In genomic region chr7:115793958-115794702, GRCh38 we compare ENCODE assay signal across 9 cellular contexts.
"Had no signal": no experiment of that assay in that cellular context is flagged by ENCODE, and none has a peak within 500 bp of the region (broad histone marks: within the 10 kb centered on the region; RNA-seq: fewer than 3 reads in every experiment).

No MANE protein-coding gene starts in this region.

- H2AFZ ChIP-seq: GM23248, GM23338 had no signal

- H3K27ac Mint-ChIP-seq: H9, HFFc6 had no signal

- H3K4me1 ChIP-seq: HAP-1 had no signal

- ATAC-seq: GM23338, HCT116 had no signal

- H3K4me3 ChIP-seq: GM23248, GM23338, HAP-1 had no signal

- H3K27ac ChIP-seq: GM23248 had no signal

- H3K4me3 Mint-ChIP-seq: GM23338, H9, HFFc6 had no signal

- H3K9me3 Mint-ChIP-seq: GM23338 had no signal

- DNase-seq: GM23248, GOT3, H7, H9, HCEC 1CT, HFFc6 had no signal

- H3K4me2 ChIP-seq: GM23338 had no signal

- H3K36me3 ChIP-seq: HAP-1 had no signal

- H3K9me3 ChIP-seq: HAP-1 had no signal
